In genomic region chr5:34490501-34491250, GRCh38 we compare ENCODE assay signal across 12 cellular contexts.
A peak's percentile ranks its signal among the peaks of the same experiment; 100 is the strongest.
DNase-seq lines count a peak whose midpoint lies in the region; ATAC-seq and TF ChIP-seq lines count a peak whose summit lies in the region.
"Had no signal": no experiment of that assay in that cellular context is flagged by ENCODE, and none has a peak within 500 bp of the region (broad histone marks: within the 10 kb centered on the region; RNA-seq: fewer than 3 reads in every experiment).

No MANE protein-coding gene starts in this region.

- no peaks in the 10 kb centered on the region for H4K20me1 ChIP-seq in BLaER1 treated with 17β-estradiol and CSF1 and Interleukin-3, amounts not matched to agents 10 nM and 100 nM

- intact Hi-C loops in activated CD8-positive, alpha-beta T cell treated with anti-CD3 and anti-CD28 coated beads for 36 hours (cut with micrococcal nuclease): loop anchor here (10.0 kb wide), 1 partner anchor 514 kb away; no protein-coding TSS in a partner anchor

- peak overlapping the region in 6 of 11 experiments; percentile 26 to 65 (median 49); a peak in 12 of 22 replicates for H3K9ac ChIP-seq in BLaER1 treated with 17β-estradiol and CSF1 and Interleukin-3, amounts not matched to agents 10 nM and 100 nM

- peaks cover 21 to 55% (median 40%) of the 10 kb centered on the region in 10 experiments for H3K4me1 ChIP-seq in BLaER1 treated with 17β-estradiol and CSF1 and Interleukin-3, amounts not matched to agents 10 nM and 100 nM
- peaks cover 14% of the 10 kb centered on the region for H3K4me1 ChIP-seq in SJCRH30

- CTCF ChIA-PET in activated CD8-positive, alpha-beta T cell treated with anti-CD3 and anti-CD28 coated beads for 36 hours (lab: Charles Lee): interaction anchor here (1.1 kb wide), 1 partner anchor 408 kb away, joined by 3 read pairs; no protein-coding TSS in a partner anchor

- H3K4me3 ChIP-seq in BLaER1 treated with 17β-estradiol and CSF1 and Interleukin-3, amounts not matched to agents 10 nM and 100 nM: no peak overlapping the region
- H3K4me3 ChIP-seq in SJCRH30: peak overlapping the region; percentile 51
- H3K4me3 ChIP-seq: pancreas had no signal

- H3K27ac Mint-ChIP-seq in activated CD8-positive, alpha-beta T cell treated with anti-CD3 and anti-CD28 coated beads for 36 hours: no peak overlapping the region
- no peak overlapping the region for H3K27ac Mint-ChIP-seq in stimulated activated naive B cell treated with anti-CD40 and anti-IgM and Interleukin-4, amounts not matched to agents 10 μg/mL and 1 μg/mL and 100 μg/mL, for 72 hours
- H3K27ac Mint-ChIP-seq: activated T-helper 2 cell treated with anti-CD3 and anti-CD28 coated beads, Interferon-gamma antibody, Interleukin-2, Interleukin-4, amounts not matched to agents 10 μg/mL and 5 μg/mL and 100 μg/mL, durations not matched to agents 14 hours and 24 hours and 36 hours; CD4-positive, CD25-positive, alpha-beta regulatory T cell had no signal

- ATAC-seq in activated CD8-positive, alpha-beta T cell treated with anti-CD3 and anti-CD28 coated beads for 36 hours: no peak
- ATAC-seq in stimulated activated naive B cell treated with anti-CD40 and anti-IgM and Interleukin-4, amounts not matched to agents 10 μg/mL and 1 μg/mL and 100 μg/mL, for 72 hours (replicated peaks): no peak
- ATAC-seq: pancreas had no signal

- H3K9me3 ChIP-seq in BLaER1 treated with 17β-estradiol and CSF1 and Interleukin-3, amounts not matched to agents 10 nM and 100 nM (replicated peaks in 1 of 11): no peaks in the 10 kb centered on the region
- H3K9me3 ChIP-seq in SJCRH30 (replicated peaks): no peaks in the 10 kb centered on the region
- H3K9me3 ChIP-seq: pancreas had no signal

- DNase-seq in LHCN-M2 (ENCODE audit: low read depth): peak; percentile 29
- DNase-seq in SJCRH30: peak; percentile 69 to 87
- DNase-seq in myocyte (ENCODE audit: low read depth): peak; percentile 32
- DNase-seq in activated CD8-positive, alpha-beta T cell treated with anti-CD3 and anti-CD28 coated beads for 36 hours: no peak
- no peak for DNase-seq in HuH-7.5 (ENCODE audit: low spot score)
- DNase-seq in activated naive CD4-positive, alpha-beta T cell treated with anti-CD3 and anti-CD28 coated beads, Interleukin-2, amount 50 U/mL, for 16 hours: no peak
- DNase-seq in stimulated activated naive B cell treated with anti-CD40 and anti-IgM and Interleukin-4, amounts not matched to agents 10 μg/mL and 1 μg/mL and 100 μg/mL, for 72 hours: no peak
- DNase-seq: CD4-positive, CD25-positive, alpha-beta regulatory T cell; dermis blood vessel endothelial cell; pancreas had no signal

- H3K9me3 Mint-ChIP-seq in activated CD8-positive, alpha-beta T cell treated with anti-CD3 and anti-CD28 coated beads for 36 hours: no peaks in the 10 kb centered on the region
- peaks cover 0 to 1% of the 10 kb centered on the region in 2 donors for H3K9me3 Mint-ChIP-seq in stimulated activated naive B cell treated with anti-CD40 and anti-IgM and Interleukin-4, amounts not matched to agents 10 μg/mL and 1 μg/mL and 100 μg/mL, for 72 hours
- H3K9me3 Mint-ChIP-seq: activated T-helper 2 cell treated with anti-CD3 and anti-CD28 coated beads, Interferon-gamma antibody, Interleukin-2, Interleukin-4, amounts not matched to agents 10 μg/mL and 5 μg/mL and 100 μg/mL, durations not matched to agents 14 hours and 24 hours and 36 hours; CD4-positive, CD25-positive, alpha-beta regulatory T cell had no signal

- H3K27me3 ChIP-seq in BLaER1 treated with 17β-estradiol and CSF1 and Interleukin-3, amounts not matched to agents 10 nM and 100 nM: no peaks in the 10 kb centered on the region
- no peaks in the 10 kb centered on the region for H3K27me3 ChIP-seq in SJCRH30
- H3K27me3 ChIP-seq: pancreas had no signal

- H3K36me3 Mint-ChIP-seq in activated CD8-positive, alpha-beta T cell treated with anti-CD3 and anti-CD28 coated beads for 36 hours (ENCODE audit: low read depth): no peaks in the 10 kb centered on the region
- no peaks in the 10 kb centered on the region for H3K36me3 Mint-ChIP-seq in stimulated activated naive B cell treated with anti-CD40 and anti-IgM and Interleukin-4, amounts not matched to agents 10 μg/mL and 1 μg/mL and 100 μg/mL, for 72 hours
- H3K36me3 Mint-ChIP-seq: CD4-positive, CD25-positive, alpha-beta regulatory T cell had no signal

- peak overlapping the region in 10 of 11 experiments; percentile 23 to 75 (median 57); a peak in 19 of 22 replicates for H3K4me2 ChIP-seq in BLaER1 treated with 17β-estradiol and CSF1 and Interleukin-3, amounts not matched to agents 10 nM and 100 nM

- no peaks in the 10 kb centered on the region for H3K36me3 ChIP-seq in BLaER1 treated with 17β-estradiol and CSF1 and Interleukin-3, amounts not matched to agents 10 nM and 100 nM
- no peaks in the 10 kb centered on the region for H3K36me3 ChIP-seq in SJCRH30
- H3K36me3 ChIP-seq: pancreas had no signal

- POLR2A ChIA-PET in activated CD8-positive, alpha-beta T cell treated with anti-CD3 and anti-CD28 coated beads for 36 hours (lab: Charles Lee): no interaction called here

- H3K27ac ChIP-seq in BLaER1 treated with 17β-estradiol and CSF1 and Interleukin-3, amounts not matched to agents 10 nM and 100 nM: peak overlapping the region in 9 of 11 experiments; percentile 14 to 72 (median 60); a peak in 16 of 22 replicates
- peak overlapping the region; percentile 37 for H3K27ac ChIP-seq in SJCRH30
- H3K27ac ChIP-seq: pancreas had no signal

- no peak overlapping the region for H3K4me3 Mint-ChIP-seq in activated CD8-positive, alpha-beta T cell treated with anti-CD3 and anti-CD28 coated beads for 36 hours
- no peak overlapping the region for H3K4me3 Mint-ChIP-seq in stimulated activated naive B cell treated with anti-CD40 and anti-IgM and Interleukin-4, amounts not matched to agents 10 μg/mL and 1 μg/mL and 100 μg/mL, for 72 hours
- H3K4me3 Mint-ChIP-seq: CD4-positive, CD25-positive, alpha-beta regulatory T cell had no signal

- no peak for TF ChIP-seq CTCF in activated CD8-positive, alpha-beta T cell treated with anti-CD3 and anti-CD28 coated beads for 36 hours (IDR thresholded peaks at IDR 0.05)

- H3K27me3 Mint-ChIP-seq in activated CD8-positive, alpha-beta T cell treated with anti-CD3 and anti-CD28 coated beads for 36 hours: peaks cover 22% of the 10 kb centered on the region
- peaks cover 26 to 31% of the 10 kb centered on the region in 2 donors for H3K27me3 Mint-ChIP-seq in stimulated activated naive B cell treated with anti-CD40 and anti-IgM and Interleukin-4, amounts not matched to agents 10 μg/mL and 1 μg/mL and 100 μg/mL, for 72 hours

- H3K4me1 Mint-ChIP-seq in activated CD8-positive, alpha-beta T cell treated with anti-CD3 and anti-CD28 coated beads for 36 hours (ENCODE audit: low read depth): peaks cover 2% of the 10 kb centered on the region
- peaks cover 0 to 5% of the 10 kb centered on the region in 2 donors for H3K4me1 Mint-ChIP-seq in stimulated activated naive B cell treated with anti-CD40 and anti-IgM and Interleukin-4, amounts not matched to agents 10 μg/mL and 1 μg/mL and 100 μg/mL, for 72 hours

Comparison
In these comparisons a context has a peak if more than half of its experiments do, and no peak if none do; other contexts are left out.
1. DNase-seq: peak in LHCN-M2 (single experiment), SJCRH30 (2 of 2) and myocyte (single experiment); none in activated CD8-positive, alpha-beta T cell treated with anti-CD3 and anti-CD28 coated beads for 36 hours (single experiment), HuH-7.5 (single experiment), activated naive CD4-positive, alpha-beta T cell treated with anti-CD3 and anti-CD28 coated beads, Interleukin-2, amount 50 U/mL, for 16 hours (single experiment) and stimulated activated naive B cell treated with anti-CD40 and anti-IgM and Interleukin-4, amounts not matched to agents 10 μg/mL and 1 μg/mL and 100 μg/mL, for 72 hours (single experiment).